17 cellular contexts compared by ENCODE assay signal in genomic region chr20:17628101-17628841, GRCh38. TPM values are rescaled to one million over a fixed set of nuclear protein-coding genes. Genes with fewer than 3 reads are reported as not detected.
DNase-seq lines count a peak whose midpoint lies in the region; ATAC-seq and TF ChIP-seq lines count a peak whose summit lies in the region.
"Had no signal": no experiment of that assay in that cellular context is flagged by ENCODE, and none has a peak within 500 bp of the region (broad histone marks: within the 10 kb centered on the region; RNA-seq: fewer than 3 reads in every experiment).

No MANE protein-coding gene starts in this region.

- POLR2A ChIA-PET in activated CD8-positive, alpha-beta T cell treated with anti-CD3 and anti-CD28 coated beads, Interleukin-2, amount 10 ng/mL, durations not matched to agents 7 days and 5 days (lab: Charles Lee) = no interaction called here
- POLR2A ChIA-PET in activated CD8-positive, alpha-beta T cell treated with anti-CD3 and anti-CD28 coated beads for 36 hours (lab: Charles Lee) = no interaction called here

- H3K4me1 Mint-ChIP-seq in activated CD8-positive, alpha-beta T cell treated with anti-CD3 and anti-CD28 coated beads, Interleukin-2, amount 10 ng/mL, durations not matched to agents 7 days and 5 days (ENCODE audit: low read depth) = no peaks in the 10 kb centered on the region
- no peaks in the 10 kb centered on the region for H3K4me1 Mint-ChIP-seq in activated CD8-positive, alpha-beta T cell treated with anti-CD3 and anti-CD28 coated beads for 36 hours (ENCODE audit: low read depth)
- H3K4me1 Mint-ChIP-seq: activated naive CD8-positive, alpha-beta T cell treated with anti-CD3 and anti-CD28 coated beads for 36 hours had no signal

- WGBS in body of pancreas, 2 donors = 70 to 71% methylated on average over 18 of the region's 18 CpGs
- 85% methylated on average over 17 of the region's 18 CpGs for WGBS in right lobe of liver (ENCODE audit: insufficient coverage, low coverage, low lambda C conversion rate, missing lambda C conversion rate)
- WGBS in sigmoid colon, 2 donors = 87 to 93% methylated on average over 18 of the region's 18 CpGs

- DNase-seq in activated CD8-positive, alpha-beta T cell treated with anti-CD3 and anti-CD28 coated beads, Interleukin-2, amount 10 ng/mL, durations not matched to agents 7 days and 5 days = no peak
- no peak for DNase-seq in activated CD8-positive, alpha-beta T cell treated with anti-CD3 and anti-CD28 coated beads for 36 hours
- DNase-seq in body of pancreas = no peak
- peak in 2 of 3 donors; percentile 25 to 46 for DNase-seq in right lobe of liver
- peak; percentile 55 for DNase-seq in sigmoid colon
- DNase-seq in GM19240 (ENCODE audit: insufficient read length, low spot score) = no peak
- no peak for DNase-seq in mesenteric fat pad (ENCODE audit: low spot score)
- no peak for DNase-seq in GM20000 (ENCODE audit: low spot score)
- DNase-seq: activated naive CD8-positive, alpha-beta T cell treated with anti-CD3 and anti-CD28 coated beads for 36 hours; activated T-cell treated with anti-CD3 and anti-CD28 coated beads for 4 hours; central memory CD4-positive, alpha-beta T cell; naive thymus-derived CD4-positive, alpha-beta T cell; NCI-H1930; NCI-H69; stimulated activated CD4-positive, alpha-beta T cell treated with anti-CD3 and anti-CD28 coated beads, Interleukin-4, amount 100 ng/mL, for 24 hours had no signal

- peak overlapping the region; percentile 22 for H3K27ac Mint-ChIP-seq in activated CD8-positive, alpha-beta T cell treated with anti-CD3 and anti-CD28 coated beads, Interleukin-2, amount 10 ng/mL, durations not matched to agents 7 days and 5 days
- no peak overlapping the region for H3K27ac Mint-ChIP-seq in activated CD8-positive, alpha-beta T cell treated with anti-CD3 and anti-CD28 coated beads for 36 hours
- H3K27ac Mint-ChIP-seq: activated naive CD8-positive, alpha-beta T cell treated with anti-CD3 and anti-CD28 coated beads for 36 hours had no signal

- CTCF ChIA-PET in activated CD8-positive, alpha-beta T cell treated with anti-CD3 and anti-CD28 coated beads, Interleukin-2, amount 10 ng/mL, durations not matched to agents 7 days and 5 days (lab: Charles Lee) = interaction anchor here (0.9 kb wide), 1 partner anchor 123 kb away, joined by 3 read pairs; no protein-coding TSS in a partner anchor
- CTCF ChIA-PET in activated CD8-positive, alpha-beta T cell treated with anti-CD3 and anti-CD28 coated beads for 36 hours (lab: Charles Lee) = interaction anchor here (1.1 kb wide), 1 partner anchor 123 kb away, joined by 4 read pairs; no protein-coding TSS in a partner anchor

- H3K27me3 Mint-ChIP-seq in activated CD8-positive, alpha-beta T cell treated with anti-CD3 and anti-CD28 coated beads, Interleukin-2, amount 10 ng/mL, durations not matched to agents 7 days and 5 days (ENCODE audit: low read depth) = no peaks in the 10 kb centered on the region
- no peaks in the 10 kb centered on the region for H3K27me3 Mint-ChIP-seq in activated CD8-positive, alpha-beta T cell treated with anti-CD3 and anti-CD28 coated beads for 36 hours
- H3K27me3 Mint-ChIP-seq: activated naive CD8-positive, alpha-beta T cell treated with anti-CD3 and anti-CD28 coated beads for 36 hours; naive thymus-derived CD4-positive, alpha-beta T cell had no signal

- H3K36me3 Mint-ChIP-seq in activated CD8-positive, alpha-beta T cell treated with anti-CD3 and anti-CD28 coated beads, Interleukin-2, amount 10 ng/mL, durations not matched to agents 7 days and 5 days (ENCODE audit: low read depth) = peaks cover 17% of the 10 kb centered on the region
- H3K36me3 Mint-ChIP-seq in activated CD8-positive, alpha-beta T cell treated with anti-CD3 and anti-CD28 coated beads for 36 hours (ENCODE audit: low read depth) = peaks cover 6% of the 10 kb centered on the region
- H3K36me3 Mint-ChIP-seq: activated naive CD8-positive, alpha-beta T cell treated with anti-CD3 and anti-CD28 coated beads for 36 hours had no signal

- H3K4me1 ChIP-seq in body of pancreas (peaks cover 39% of the 10 kb centered on the region), right lobe of liver (peaks cover 0 to 21% (median 4%) of the 10 kb centered on the region in 4 donors), sigmoid colon (no peaks in the 10 kb centered on the region)
- H3K4me1 ChIP-seq: tibial artery had no signal

- peak overlapping the region; percentile 49 to 79 (median 57) for H3K27ac ChIP-seq in body of pancreas
- H3K27ac ChIP-seq in right lobe of liver = peak overlapping the region in 1 of 3 donors; percentile 61
- H3K27ac ChIP-seq in sigmoid colon = no peak overlapping the region
- H3K27ac ChIP-seq: epithelial cell of prostate, tibial artery had no signal

- no peak overlapping the region for H3K4me3 ChIP-seq in body of pancreas
- H3K4me3 ChIP-seq in right lobe of liver = no peak overlapping the region
- no peak overlapping the region for H3K4me3 ChIP-seq in sigmoid colon
- H3K4me3 ChIP-seq: tibial artery had no signal

- H3K9me3 ChIP-seq in body of pancreas = no peaks in the 10 kb centered on the region
- H3K9me3 ChIP-seq in right lobe of liver = no peaks in the 10 kb centered on the region
- no peaks in the 10 kb centered on the region for H3K9me3 ChIP-seq in sigmoid colon
- H3K9me3 ChIP-seq: tibial artery had no signal

- TF ChIP-seq CTCF in activated CD8-positive, alpha-beta T cell treated with anti-CD3 and anti-CD28 coated beads for 36 hours (IDR thresholded peaks at IDR 0.05) = no peak
- TF ChIP-seq CTCF in body of pancreas (IDR thresholded peaks at IDR 0.05) (no peak), right lobe of liver (IDR thresholded peaks at IDR 0.05) (no peak), sigmoid colon (IDR thresholded peaks at IDR 0.05) (no peak), GM20000 (IDR thresholded peaks at IDR 0.05; ENCODE audit: extremely low read depth, missing control alignments) (no peak)

- intact Hi-C loops in activated CD8-positive, alpha-beta T cell treated with anti-CD3 and anti-CD28 coated beads for 36 hours (cut with micrococcal nuclease) = no loop called here
- intact Hi-C loops in body of pancreas (cut with DNase I) (no loop called here), right lobe of liver (cut with DNase I) (loop anchor here in 1 of 2 donors (10.0 kb wide), 1 partner anchor 277 kb away; no protein-coding TSS in a partner anchor), sigmoid colon (cut with DNase I) (no loop called here)

- TF ChIP-seq POLR2A in body of pancreas (IDR thresholded peaks at IDR 0.05) (no peak), right lobe of liver (IDR thresholded peaks at IDR 0.05) (no peak), sigmoid colon (IDR thresholded peaks at IDR 0.05) (no peak)

- no peak for TF ChIP-seq EP300 in sigmoid colon (IDR thresholded peaks at IDR 0.05)

- H3K36me3 ChIP-seq in body of pancreas (replicated peaks in 1 of 2; ENCODE audit: insufficient read depth in 1 of 2, low read depth in 2 of 2) (peaks cover 29 to 32% of the 10 kb centered on the region in 2 donors), right lobe of liver (peaks cover 10 to 92% (median 60%) of the 10 kb centered on the region in 4 donors), sigmoid colon (peaks cover 7 to 92% (median 58%) of the 10 kb centered on the region in 4 donors)

- no peak for ATAC-seq in activated CD8-positive, alpha-beta T cell treated with anti-CD3 and anti-CD28 coated beads, Interleukin-2, amount 10 ng/mL, durations not matched to agents 7 days and 5 days
- ATAC-seq in activated CD8-positive, alpha-beta T cell treated with anti-CD3 and anti-CD28 coated beads for 36 hours = no peak
- ATAC-seq in body of pancreas (no peak), right lobe of liver (no peak)
- ATAC-seq: naive thymus-derived CD4-positive, alpha-beta T cell had no signal

- H3K4me3 Mint-ChIP-seq in activated CD8-positive, alpha-beta T cell treated with anti-CD3 and anti-CD28 coated beads, Interleukin-2, amount 10 ng/mL, durations not matched to agents 7 days and 5 days = no peak overlapping the region
- H3K4me3 Mint-ChIP-seq in activated CD8-positive, alpha-beta T cell treated with anti-CD3 and anti-CD28 coated beads for 36 hours = no peak overlapping the region
- H3K4me3 Mint-ChIP-seq: activated naive CD8-positive, alpha-beta T cell treated with anti-CD3 and anti-CD28 coated beads for 36 hours; naive thymus-derived CD4-positive, alpha-beta T cell had no signal

- H3K27me3 ChIP-seq in body of pancreas (no peaks in the 10 kb centered on the region), right lobe of liver (no peaks in the 10 kb centered on the region), sigmoid colon (no peaks in the 10 kb centered on the region)
- H3K27me3 ChIP-seq: tibial artery had no signal

- no peaks in the 10 kb centered on the region for H3K9me3 Mint-ChIP-seq in activated CD8-positive, alpha-beta T cell treated with anti-CD3 and anti-CD28 coated beads, Interleukin-2, amount 10 ng/mL, durations not matched to agents 7 days and 5 days (ENCODE audit: insufficient read depth)
- no peaks in the 10 kb centered on the region for H3K9me3 Mint-ChIP-seq in activated CD8-positive, alpha-beta T cell treated with anti-CD3 and anti-CD28 coated beads for 36 hours
- H3K9me3 Mint-ChIP-seq: activated naive CD8-positive, alpha-beta T cell treated with anti-CD3 and anti-CD28 coated beads for 36 hours; naive thymus-derived CD4-positive, alpha-beta T cell had no signal

RNA-seq across cellular contexts. Expression of gene RRBP1, which starts 53.8 kb away (rescaled TPM):
- 10 to 100 TPM; 64.3 to 66.7 TPM for total RNA-seq in activated CD8-positive, alpha-beta T cell treated with anti-CD3 and anti-CD28 coated beads, Interleukin-2, amount 10 ng/mL, durations not matched to agents 7 days and 5 days
- total RNA-seq in activated CD8-positive, alpha-beta T cell treated with anti-CD3 and anti-CD28 coated beads for 36 hours = 10 to 100 TPM; 35.2 to 35.9 TPM
- 100 to 1,000 TPM; 313 to 511 TPM for total RNA-seq in body of pancreas
- 100 to 1,000 TPM; 121 to 274 (median 193) TPM for total RNA-seq in right lobe of liver
- total RNA-seq in sigmoid colon = 10 to 100 TPM; 30.1 to 69.2 (median 38.8) TPM
- polyA plus RNA-seq in sigmoid colon = 100 to 1,000 TPM in 1 of 3 donors, 10 to 100 TPM in 2; 24.6 to 245 (median 31.4) TPM
- 170 TPM for total RNA-seq in mesenteric fat pad

RNA-seq across cellular contexts. Expression of gene DSTN, which starts 58.4 kb away (rescaled TPM):
- total RNA-seq in activated CD8-positive, alpha-beta T cell treated with anti-CD3 and anti-CD28 coated beads, Interleukin-2, amount 10 ng/mL, durations not matched to agents 7 days and 5 days = 10 to 100 TPM; 59.0 to 63.6 TPM
- total RNA-seq in activated CD8-positive, alpha-beta T cell treated with anti-CD3 and anti-CD28 coated beads for 36 hours = 10 to 100 TPM; 55.5 to 56.4 TPM
- 100 to 1,000 TPM; 103 to 464 TPM for total RNA-seq in body of pancreas
- total RNA-seq in right lobe of liver = 10 to 100 TPM; 65.8 to 94.4 (median 86.9) TPM
- total RNA-seq in sigmoid colon = 1,000 to 10,000 TPM; 1,872 to 2,237 (median 1,948) TPM
- 100 to 1,000 TPM; 429 to 672 (median 586) TPM for polyA plus RNA-seq in sigmoid colon
- total RNA-seq in mesenteric fat pad = 165 TPM

Comparison
In these comparisons a context has a peak if more than half of its experiments do, and no peak if none do; other contexts are left out.
1. DNase-seq: peak in right lobe of liver (2 of 3) and sigmoid colon (single experiment); none in activated CD8-positive, alpha-beta T cell treated with anti-CD3 and anti-CD28 coated beads, Interleukin-2, amount 10 ng/mL, durations not matched to agents 7 days and 5 days (single experiment), activated CD8-positive, alpha-beta T cell treated with anti-CD3 and anti-CD28 coated beads for 36 hours (single experiment), body of pancreas (0 of 4), GM19240 (single experiment), mesenteric fat pad (single experiment) and GM20000 (single experiment).
2. H3K27ac ChIP-seq: peak in body of pancreas (4 of 4); none in sigmoid colon (0 of 4).
3. RNA of gene DSTN, which starts 58.4 kb away (total RNA-seq): 1,872 to 2,237 TPM in sigmoid colon; 103 to 464 TPM in body of pancreas, 165 TPM in mesenteric fat pad (single experiment), 65.8 to 94.4 TPM in right lobe of liver, 59.0 to 63.6 TPM in activated CD8-positive, alpha-beta T cell treated with anti-CD3 and anti-CD28 coated beads, Interleukin-2, amount 10 ng/mL, durations not matched to agents 7 days and 5 days and 55.5 to 56.4 TPM in activated CD8-positive, alpha-beta T cell treated with anti-CD3 and anti-CD28 coated beads for 36 hours; every median in the first group is over 4 times any median in the second.